Comparison of ENCODE assay signal across 12 cellular contexts in genomic region chr1:200041337-200042118, GRCh38. TPM values are rescaled to one million over a fixed set of nuclear protein-coding genes. Genes with fewer than 3 reads are reported as not detected.
DNase-seq lines count a peak whose midpoint lies in the region; ATAC-seq lines count a peak whose summit lies in the region.
"Had no signal": no experiment of that assay in that cellular context is flagged by ENCODE, and none has a peak within 500 bp of the region (broad histone marks: within the 10 kb centered on the region; RNA-seq: fewer than 3 reads in every experiment).

No MANE protein-coding gene starts in this region.

- H3K36me3 Mint-ChIP-seq in T-helper 17 cell (ENCODE audit: low read depth) = peaks cover 3% of the 10 kb centered on the region
- H3K36me3 Mint-ChIP-seq: CD4-positive, CD25-positive, alpha-beta regulatory T cell had no signal

- no peak for ATAC-seq in T-helper 17 cell
- ATAC-seq in GM18519 (IDR thresholded peaks at IDR 0.05; ENCODE audit: low FRiP score, unreplicated experiment) = no peak

- H3K27ac Mint-ChIP-seq in T-helper 17 cell = no peak overlapping the region
- H3K27ac Mint-ChIP-seq: CD4-positive, CD25-positive, alpha-beta regulatory T cell; T-helper 2 cell treated with Interferon-gamma antibody and Interleukin-4, amounts not matched to agents 5 μg/mL and 100 μg/mL, for 36 hours had no signal

- H3K9me3 ChIP-seq in T-helper 17 cell (ENCODE audit: control insufficient read depth, low read length, poor library complexity, severe bottlenecking) = no peaks in the 10 kb centered on the region

- H3K27me3 Mint-ChIP-seq in T-helper 17 cell = peaks cover 62% of the 10 kb centered on the region

- peak overlapping the region; percentile 28 for H3K4me3 Mint-ChIP-seq in T-helper 17 cell
- H3K4me3 Mint-ChIP-seq: T-helper 2 cell treated with Interferon-gamma antibody and Interleukin-4, amounts not matched to agents 5 μg/mL and 100 μg/mL, for 36 hours had no signal

- DNase-seq in ELF-1 (ENCODE audit: low read depth, low spot score) = peak; percentile 46
- DNase-seq in T-helper 17 cell = no peak
- DNase-seq in iris pigment epithelial cell (ENCODE audit: low read depth) = peak; percentile 31
- DNase-seq in retina = peak; percentile 51
- no peak for DNase-seq in stimulated activated CD4-positive, alpha-beta T cell treated with anti-CD3 and anti-CD28 coated beads, Interleukin-15, amount 100 ng/mL, for 24 hours
- DNase-seq in HT-29 (ENCODE audit: low spot score) = no peak
- no peak for DNase-seq in NOMO-1 treated with DMSO at 0.1 percent for 48 hours (lab: John Stamatoyannopoulos, UW; ENCODE audit: unreplicated experiment)
- DNase-seq: CD4-positive, CD25-positive, alpha-beta regulatory T cell; NCI-H2171 treated with DMSO at 0.1 percent for 48 hours; posterior cingulate gyrus had no signal

- peaks cover 14% of the 10 kb centered on the region for H3K4me1 Mint-ChIP-seq in T-helper 17 cell

RNA-seq across cellular contexts. Expression of gene NR5A2, which starts 14.0 kb away (rescaled TPM):
- total RNA-seq in T-helper 17 cell = not detected
- 1.9 and 2.6 TPM in 2 replicates for total RNA-seq in HT-29 (2014; rRNA removed; shearing (Covaris generic))
- total RNA-seq: CD4-positive, CD25-positive, alpha-beta regulatory T cell had no signal

Comparison
In these comparisons a context has a peak if more than half of its experiments do, and no peak if none do; other contexts are left out.
1. DNase-seq: peak in ELF-1 (single experiment), iris pigment epithelial cell (single experiment) and retina (single experiment); none in T-helper 17 cell (0 of 3), stimulated activated CD4-positive, alpha-beta T cell treated with anti-CD3 and anti-CD28 coated beads, Interleukin-15, amount 100 ng/mL, for 24 hours (single experiment), HT-29 (single experiment) and NOMO-1 treated with DMSO at 0.1 percent for 48 hours (single experiment).